In the genomic region with DNA sequence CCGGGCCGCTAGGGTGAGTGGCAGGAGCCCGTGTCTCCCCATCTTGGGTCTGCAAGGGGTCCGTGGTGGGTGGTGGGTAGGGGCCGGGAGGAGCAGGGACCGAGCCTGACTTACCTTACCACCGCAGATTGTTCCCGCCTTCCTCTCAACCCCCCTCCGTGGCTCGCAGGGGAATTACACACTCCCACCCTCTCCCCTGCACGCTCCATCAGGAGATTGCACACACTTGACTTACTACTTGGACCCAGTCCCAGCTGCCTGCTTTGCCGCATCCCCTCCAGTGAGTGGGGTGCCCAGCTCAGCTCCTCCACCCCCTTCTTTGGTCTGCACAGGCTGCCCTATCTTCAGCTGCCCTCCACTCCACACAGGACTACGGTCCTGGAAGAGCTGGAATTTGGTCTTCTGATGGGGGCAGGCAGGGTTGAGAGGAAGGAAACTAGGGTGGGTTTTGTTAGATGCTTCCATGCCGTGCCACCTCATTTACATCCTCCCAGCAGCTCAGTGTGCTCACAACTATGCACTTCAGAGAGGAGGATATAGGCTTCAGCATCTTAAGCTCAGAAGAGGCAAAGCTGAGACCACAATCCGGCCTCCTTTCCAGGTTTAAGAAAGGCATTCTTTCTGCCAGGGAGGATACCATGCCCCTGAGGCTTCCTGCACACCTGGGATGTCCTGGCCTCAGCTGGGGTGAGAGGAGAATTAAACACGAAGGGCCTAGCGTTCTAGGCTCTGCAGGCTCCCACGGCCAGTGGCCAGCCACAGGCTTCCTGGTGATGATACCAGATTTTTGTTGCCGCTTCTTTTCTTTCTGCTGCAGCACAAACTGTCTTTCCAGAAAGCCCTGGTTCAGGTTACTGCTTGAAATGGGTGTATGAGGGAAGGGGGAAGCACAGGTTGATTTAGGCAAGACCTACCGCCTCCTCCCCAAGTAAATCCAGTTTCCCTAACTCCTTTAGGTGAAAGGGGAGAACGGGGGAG, we compare ENCODE assay signal across 8 cellular contexts. TPM values are rescaled to one million over a fixed set of nuclear protein-coding genes. Genes with fewer than 3 reads are reported as not detected.
A peak's percentile ranks its signal among the peaks of the same experiment; 100 is the strongest.
DNase-seq lines count a peak whose midpoint lies in the region; ATAC-seq and TF ChIP-seq lines count a peak whose summit lies in the region.

No MANE protein-coding gene starts in this region.

- H3K27me3 ChIP-seq in tibial nerve: no peaks in the 10 kb centered on the region

- TF ChIP-seq EP300 in tibial nerve (IDR thresholded peaks at IDR 0.05): no peak

- peaks cover 0 to 55% (median 7%) of the 10 kb centered on the region in 4 donors for H3K4me1 ChIP-seq in tibial nerve

- H3K27ac Mint-ChIP-seq in activated naive CD4-positive, alpha-beta T cell treated with anti-CD3 and anti-CD28 coated beads, Interleukin-2, amount 10 ng/mL, durations not matched to agents 7 days and 5 days: peak overlapping the region; percentile 60
- H3K27ac Mint-ChIP-seq in activated T-helper 1 cell treated with anti-CD3 and anti-CD28 coated beads, Interleukin-12 subunit alpha, Interleukin-12 subunit beta, Interleukin-2, Interleukin-4 antibody, amounts not matched to agents 30 ng/mL and 10 ng/mL and 1 ng/mL, durations not matched to agents 14 hours and 24 hours and 36 hours: peak overlapping the region; percentile 58

- peak overlapping the region in 3 of 4 donors; percentile 3 to 20 (median 10) for H3K27ac ChIP-seq in tibial nerve

- no peak for TF ChIP-seq CTCF in tibial nerve (IDR thresholded peaks at IDR 0.05)

- no peak for DNase-seq in activated naive CD4-positive, alpha-beta T cell treated with anti-CD3 and anti-CD28 coated beads, Interleukin-2, amount 10 ng/mL, durations not matched to agents 7 days and 5 days
- DNase-seq in activated naive CD4-positive, alpha-beta T cell treated with anti-CD3 and anti-CD28 coated beads, Interleukin-2, amount 50 U/mL, for 16 hours: no peak
- DNase-seq in activated T-helper 1 cell treated with anti-CD3 and anti-CD28 coated beads, Interleukin-12 subunit alpha, Interleukin-12 subunit beta, Interleukin-2, Interleukin-4 antibody, amounts not matched to agents 30 ng/mL and 10 ng/mL and 1 ng/mL, durations not matched to agents 14 hours and 24 hours and 36 hours (ENCODE audit: low spot score): no peak
- DNase-seq in kidney glomerular epithelial cell (lab: John Stamatoyannopoulos, UW) (peak; percentile 12), tibial nerve (ENCODE audit: low spot score in 2 of 2) (no peak)

- CTCF ChIA-PET in activated naive CD4-positive, alpha-beta T cell treated with anti-CD3 and anti-CD28 coated beads, Interleukin-2, amount 10 ng/mL, durations not matched to agents 7 days and 5 days (lab: Charles Lee): interaction anchor here (1.0 to 13.5 kb wide), 4 partner anchors 9 to 248 kb away, joined by 3 to 470 read pairs (median 4); partner anchors contain the start of gene RBM15

- H3K36me3 Mint-ChIP-seq in activated naive CD4-positive, alpha-beta T cell treated with anti-CD3 and anti-CD28 coated beads, Interleukin-2, amount 10 ng/mL, durations not matched to agents 7 days and 5 days: peaks cover 1% of the 10 kb centered on the region
- H3K36me3 Mint-ChIP-seq in activated T-helper 1 cell treated with anti-CD3 and anti-CD28 coated beads, Interleukin-12 subunit alpha, Interleukin-12 subunit beta, Interleukin-2, Interleukin-4 antibody, amounts not matched to agents 30 ng/mL and 10 ng/mL and 1 ng/mL, durations not matched to agents 14 hours and 24 hours and 36 hours (ENCODE audit: low read depth): peaks cover 3% of the 10 kb centered on the region

- TF ChIP-seq POLR2A in tibial nerve (IDR thresholded peaks at IDR 0.05): no peak

- no peak for ATAC-seq in GM19452 (IDR thresholded peaks at IDR 0.05; ENCODE audit: unreplicated experiment)
- ATAC-seq in HG02798 (IDR thresholded peaks at IDR 0.05; ENCODE audit: poor library complexity, unreplicated experiment): no peak
- ATAC-seq in GM18909 (IDR thresholded peaks at IDR 0.05; ENCODE audit: poor library complexity, unreplicated experiment): no peak

- H3K9me3 ChIP-seq in tibial nerve: no peaks in the 10 kb centered on the region

- intact Hi-C loops in activated T-helper 1 cell treated with anti-CD3 and anti-CD28 coated beads, Interleukin-12 subunit alpha, Interleukin-12 subunit beta, Interleukin-2, Interleukin-4 antibody, amounts not matched to agents 30 ng/mL and 10 ng/mL and 1 ng/mL, durations not matched to agents 14 hours and 24 hours and 36 hours (cut with micrococcal nuclease): loop anchor here (5.0 kb wide), 1 partner anchor 660 kb away; the partner anchor contains the start of gene CD53

- H3K4me3 ChIP-seq in tibial nerve: peak overlapping the region in 2 of 4 donors; percentile 64 to 92

- no peaks in the 10 kb centered on the region for H3K9me3 Mint-ChIP-seq in activated naive CD4-positive, alpha-beta T cell treated with anti-CD3 and anti-CD28 coated beads, Interleukin-2, amount 10 ng/mL, durations not matched to agents 7 days and 5 days
- H3K9me3 Mint-ChIP-seq in activated T-helper 1 cell treated with anti-CD3 and anti-CD28 coated beads, Interleukin-12 subunit alpha, Interleukin-12 subunit beta, Interleukin-2, Interleukin-4 antibody, amounts not matched to agents 30 ng/mL and 10 ng/mL and 1 ng/mL, durations not matched to agents 14 hours and 24 hours and 36 hours: no peaks in the 10 kb centered on the region

- peaks cover 31% of the 10 kb centered on the region for H3K27me3 Mint-ChIP-seq in activated naive CD4-positive, alpha-beta T cell treated with anti-CD3 and anti-CD28 coated beads, Interleukin-2, amount 10 ng/mL, durations not matched to agents 7 days and 5 days
- H3K27me3 Mint-ChIP-seq in activated T-helper 1 cell treated with anti-CD3 and anti-CD28 coated beads, Interleukin-12 subunit alpha, Interleukin-12 subunit beta, Interleukin-2, Interleukin-4 antibody, amounts not matched to agents 30 ng/mL and 10 ng/mL and 1 ng/mL, durations not matched to agents 14 hours and 24 hours and 36 hours (ENCODE audit: insufficient read depth): peaks cover 13% of the 10 kb centered on the region

- WGBS in tibial nerve, 2 donors: 53 to 57% methylated on average over 21 of the region's 21 CpGs

- peak overlapping the region; percentile 64 for H3K4me3 Mint-ChIP-seq in activated naive CD4-positive, alpha-beta T cell treated with anti-CD3 and anti-CD28 coated beads, Interleukin-2, amount 10 ng/mL, durations not matched to agents 7 days and 5 days
- H3K4me3 Mint-ChIP-seq in activated T-helper 1 cell treated with anti-CD3 and anti-CD28 coated beads, Interleukin-12 subunit alpha, Interleukin-12 subunit beta, Interleukin-2, Interleukin-4 antibody, amounts not matched to agents 30 ng/mL and 10 ng/mL and 1 ng/mL, durations not matched to agents 14 hours and 24 hours and 36 hours: peak overlapping the region; percentile 81

- peaks cover 0 to 6% (median 0%) of the 10 kb centered on the region in 3 donors for H3K36me3 ChIP-seq in tibial nerve

- peaks cover 37% of the 10 kb centered on the region for H3K4me1 Mint-ChIP-seq in activated naive CD4-positive, alpha-beta T cell treated with anti-CD3 and anti-CD28 coated beads, Interleukin-2, amount 10 ng/mL, durations not matched to agents 7 days and 5 days
- H3K4me1 Mint-ChIP-seq in activated T-helper 1 cell treated with anti-CD3 and anti-CD28 coated beads, Interleukin-12 subunit alpha, Interleukin-12 subunit beta, Interleukin-2, Interleukin-4 antibody, amounts not matched to agents 30 ng/mL and 10 ng/mL and 1 ng/mL, durations not matched to agents 14 hours and 24 hours and 36 hours (ENCODE audit: low read depth): peaks cover 54% of the 10 kb centered on the region

RNA-seq across cellular contexts. Expression of gene KCNC4, which starts 2.3 kb away (rescaled TPM):
- 11.8 and 14.3 TPM in 2 replicates for total RNA-seq in activated T-helper 1 cell treated with anti-CD3 and anti-CD28 coated beads, Interleukin-12 subunit alpha, Interleukin-12 subunit beta, Interleukin-2, Interleukin-4 antibody, amounts not matched to agents 30 ng/mL and 10 ng/mL and 1 ng/mL, durations not matched to agents 14 hours and 24 hours and 36 hours
- total RNA-seq in tibial nerve: 1 to 10 TPM; 2.9 to 9.0 (median 6.1) TPM
